1 cellular context compared by ENCODE assay signal in genomic region chr6:144649085-144649484, GRCh38.
TF ChIP-seq lines count a peak whose summit lies in the region.

No MANE protein-coding gene starts in this region.

TF ChIP-seq in HepG2, 621 proteins besides CTCF, POLR2A, EP300 and RAD21 (continued from another document):
- peak; percentile 62; the same call in 1 of the 2 replicates for TF ChIP-seq ARID5B (CRISPR knock-in tag; IDR thresholded peaks at IDR 0.05)
